Comparison of ENCODE assay signal across 15 cellular contexts in the genomic region with DNA sequence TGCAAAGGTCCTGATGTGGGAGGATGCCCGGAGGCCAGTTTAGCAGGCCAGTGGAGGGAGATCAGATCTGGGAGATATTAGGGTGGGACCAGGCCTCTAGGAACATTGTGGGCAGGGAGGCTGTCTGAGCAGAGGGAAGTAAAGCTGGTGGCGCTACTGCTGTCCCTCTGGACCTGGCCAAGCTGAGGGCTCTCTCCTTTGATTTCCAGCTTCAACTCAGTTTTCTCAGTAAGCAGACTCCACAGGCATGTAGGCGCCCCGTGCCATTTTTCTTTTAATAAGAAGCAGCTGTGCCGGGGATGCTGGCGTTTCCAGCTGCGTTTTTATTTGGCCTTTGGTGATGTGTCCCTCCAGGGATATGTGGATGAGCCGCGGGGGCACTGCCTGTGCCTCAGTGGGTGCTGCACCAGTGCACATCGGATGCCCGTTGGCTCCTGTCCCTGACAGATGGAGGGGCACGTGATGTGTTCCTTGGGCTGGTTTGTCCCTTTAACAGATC. TPM values are rescaled to one million over a fixed set of nuclear protein-coding genes. Genes with fewer than 3 reads are reported as not detected.
DNase-seq lines count a peak whose midpoint lies in the region; ATAC-seq and TF ChIP-seq lines count a peak whose summit lies in the region.
"Had no signal": no experiment of that assay in that cellular context is flagged by ENCODE, and none has a peak within 500 bp of the region (broad histone marks: within the 10 kb centered on the region; RNA-seq: fewer than 3 reads in every experiment).

No MANE protein-coding gene starts in this region.

- H3K9me3 Mint-ChIP-seq in stimulated activated effector memory CD8-positive, alpha-beta T cell treated with anti-CD3 and anti-CD28 coated beads, Interleukin-12 subunit alpha, Interleukin-12 subunit beta, amount 100 ng/mL, for 72 hours, result no peaks in the 10 kb centered on the region
- H3K9me3 Mint-ChIP-seq: stimulated activated naive CD8-positive, alpha-beta T cell treated with anti-CD3 and anti-CD28 coated beads, Interleukin-15, Interleukin-2, amounts not matched to agents 100 ng/mL and 50 ng/mL, for 24 hours had no signal

- 81% methylated on average over 12 of the region's 12 CpGs for WGBS in smooth muscle cell (ENCODE audit: low lambda C conversion rate)

- H3K4me1 ChIP-seq in smooth muscle cell (ENCODE audit: low read depth), result peaks cover 3% of the 10 kb centered on the region

- peaks cover 43% of the 10 kb centered on the region for H3K36me3 Mint-ChIP-seq in stimulated activated effector memory CD8-positive, alpha-beta T cell treated with anti-CD3 and anti-CD28 coated beads, Interleukin-12 subunit alpha, Interleukin-12 subunit beta, amount 100 ng/mL, for 72 hours

- no peaks in the 10 kb centered on the region for H3K9me3 ChIP-seq in smooth muscle cell (replicated peaks; ENCODE audit: low read depth)

- no peak overlapping the region for H3K9ac ChIP-seq in smooth muscle cell (ENCODE audit: low read depth)

- no peaks in the 10 kb centered on the region for H3K36me3 ChIP-seq in smooth muscle cell (ENCODE audit: low read depth)

- H3K4me1 Mint-ChIP-seq in stimulated activated effector memory CD8-positive, alpha-beta T cell treated with anti-CD3 and anti-CD28 coated beads, Interleukin-12 subunit alpha, Interleukin-12 subunit beta, amount 100 ng/mL, for 72 hours, result peaks cover 73% of the 10 kb centered on the region

- no peaks in the 10 kb centered on the region for H3K27me3 ChIP-seq in smooth muscle cell (ENCODE audit: low read depth)

- H3K4me3 ChIP-seq in smooth muscle cell, result no peak overlapping the region

- H3K4me2 ChIP-seq in smooth muscle cell, result no peak overlapping the region

- H3K27ac ChIP-seq in smooth muscle cell (ENCODE audit: low read depth), result no peak overlapping the region

- H3K27ac Mint-ChIP-seq in stimulated activated effector memory CD8-positive, alpha-beta T cell treated with anti-CD3 and anti-CD28 coated beads, Interleukin-12 subunit alpha, Interleukin-12 subunit beta, amount 100 ng/mL, for 72 hours, result peak overlapping the region; percentile 79
- H3K27ac Mint-ChIP-seq: activated CD8-positive, alpha-beta memory T cell treated with anti-CD3 and anti-CD28 coated beads, Interleukin-2, amount 10 ng/mL, durations not matched to agents 7 days and 5 days; stimulated activated naive CD8-positive, alpha-beta T cell treated with anti-CD3 and anti-CD28 coated beads, Interleukin-15, Interleukin-2, amounts not matched to agents 100 ng/mL and 50 ng/mL, for 24 hours had no signal

- H3F3A ChIP-seq in smooth muscle cell (ENCODE audit: low read depth), result no peaks in the 10 kb centered on the region

- peaks cover 100% of the 10 kb centered on the region for H4K20me1 ChIP-seq in smooth muscle cell (ENCODE audit: low read depth)

- TF ChIP-seq CTCF in smooth muscle cell (IDR thresholded peaks at IDR 0.05; ENCODE audit: borderline replicate concordance, insufficient read depth, poor library complexity, severe bottlenecking), result no peak

- ATAC-seq in stimulated activated effector memory CD8-positive, alpha-beta T cell treated with anti-CD3 and anti-CD28 coated beads, Interleukin-12 subunit alpha, Interleukin-12 subunit beta, amount 100 ng/mL, for 72 hours, result no peak
- ATAC-seq: activated CD8-positive, alpha-beta memory T cell treated with anti-CD3 and anti-CD28 coated beads, Interleukin-2, amount 10 ng/mL, durations not matched to agents 7 days and 5 days had no signal

- peaks cover 100% of the 10 kb centered on the region for H3K79me2 ChIP-seq in smooth muscle cell (ENCODE audit: low read depth)

- no peak overlapping the region for H2AFZ ChIP-seq in smooth muscle cell (ENCODE audit: low read depth)

- DNase-seq in CD1c-positive myeloid dendritic cell (ENCODE audit: extremely low spot score) (peak; percentile 17), RPMI7951 (ENCODE audit: low read depth) (peak; percentile 4), fibroblast of peridontal ligament (ENCODE audit: extremely low read depth) (peak; percentile 70), NCI-H2029 (lab: John Stamatoyannopoulos, UW) (no peak), NCI-H2081 (lab: John Stamatoyannopoulos, UW) (no peak), smooth muscle cell (lab: John Stamatoyannopoulos, UW; ENCODE audit: unreplicated experiment) (no peak)
- no peak for DNase-seq in stimulated activated effector memory CD8-positive, alpha-beta T cell treated with anti-CD3 and anti-CD28 coated beads, Interleukin-12 subunit alpha, Interleukin-12 subunit beta, amount 100 ng/mL, for 72 hours (ENCODE audit: low spot score in 2 of 2)
- DNase-seq: activated CD8-positive, alpha-beta memory T cell treated with anti-CD3 and anti-CD28 coated beads, Interleukin-2, amount 10 ng/mL, durations not matched to agents 7 days and 5 days; effector CD4-positive, alpha-beta T cell; IMR-90; NCI-H1105 treated with DMSO at 0.1 percent for 48 hours; NCI-H774; SIG-M5; stimulated activated CD4-positive, alpha-beta T cell treated with anti-CD3 and anti-CD28 coated beads, Interleukin-4, amount 100 ng/mL, for 24 hours had no signal

- no peak overlapping the region for H3K4me3 Mint-ChIP-seq in stimulated activated effector memory CD8-positive, alpha-beta T cell treated with anti-CD3 and anti-CD28 coated beads, Interleukin-12 subunit alpha, Interleukin-12 subunit beta, amount 100 ng/mL, for 72 hours
- H3K4me3 Mint-ChIP-seq: activated CD8-positive, alpha-beta memory T cell treated with anti-CD3 and anti-CD28 coated beads, Interleukin-2, amount 10 ng/mL, durations not matched to agents 7 days and 5 days; stimulated activated naive CD8-positive, alpha-beta T cell treated with anti-CD3 and anti-CD28 coated beads, Interleukin-15, Interleukin-2, amounts not matched to agents 100 ng/mL and 50 ng/mL, for 24 hours had no signal

RNA-seq across cellular contexts. Expression of a gene that starts 6.7 kb away (rescaled TPM):
- total RNA-seq in RPMI7951 (2014; rRNA removed; shearing (Covaris generic)), result 46.6 and 77.3 TPM in 2 replicates
- total RNA-seq in smooth muscle cell, result 46.4 and 65.1 TPM in 2 replicates
- 93.2 and 111 TPM in 2 replicates for polyA plus RNA-seq in smooth muscle cell

RNA-seq across cellular contexts. Expression of a gene that starts 23.4 kb away (rescaled TPM):
- total RNA-seq in RPMI7951 (2014; rRNA removed; shearing (Covaris generic)), result 18.4 and 25.5 TPM in 2 replicates
- 13.3 and 16.0 TPM in 2 replicates for total RNA-seq in smooth muscle cell
- 42.3 and 49.4 TPM in 2 replicates for polyA plus RNA-seq in smooth muscle cell

Comparison
In these comparisons a context has a peak if more than half of its experiments do, and no peak if none do; other contexts are left out.
1. DNase-seq: peak in CD1c-positive myeloid dendritic cell (single experiment), RPMI7951 (single experiment) and fibroblast of peridontal ligament (single experiment); none in stimulated activated effector memory CD8-positive, alpha-beta T cell treated with anti-CD3 and anti-CD28 coated beads, Interleukin-12 subunit alpha, Interleukin-12 subunit beta, amount 100 ng/mL, for 72 hours (0 of 2), NCI-H2029 (single experiment), NCI-H2081 (0 of 2) and smooth muscle cell (single experiment).